11 cellular contexts compared by ENCODE assay signal in the genomic region with DNA sequence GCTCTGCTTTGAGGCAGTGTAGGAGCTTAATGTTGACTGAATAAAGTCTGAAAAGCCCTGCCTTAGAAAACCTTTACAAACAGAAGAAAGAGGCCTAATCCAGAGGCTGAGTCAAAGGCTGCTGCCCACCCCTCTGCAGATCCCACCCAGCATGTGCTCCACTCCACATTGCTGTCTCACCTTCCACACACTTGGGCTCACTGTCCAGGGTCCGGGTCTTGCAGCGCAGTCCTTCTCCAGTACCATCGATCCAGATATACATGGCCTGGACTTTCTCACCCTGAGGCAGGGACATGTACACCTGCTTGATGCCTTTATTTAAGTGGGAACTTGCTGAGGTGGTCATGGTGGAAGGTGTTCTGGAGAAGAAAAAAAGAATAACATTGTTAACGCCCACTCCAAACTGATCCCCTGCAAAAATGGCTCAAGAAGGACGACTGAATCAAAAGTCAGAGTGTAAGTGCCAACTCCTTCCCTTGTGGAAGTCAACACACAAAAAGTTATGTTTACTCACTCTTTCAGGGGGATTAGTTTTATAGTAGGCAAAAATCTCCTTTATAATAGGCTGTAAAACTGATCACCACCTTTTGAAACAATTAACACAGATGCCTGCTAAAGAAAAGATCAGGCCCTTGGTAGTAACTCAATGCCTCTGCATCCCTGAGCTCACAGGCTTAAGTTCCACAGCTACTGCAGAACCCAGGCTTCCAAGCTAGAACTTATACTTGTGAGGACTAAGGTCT. TPM values are rescaled to one million over a fixed set of nuclear protein-coding genes. Genes with fewer than 3 reads are reported as not detected.
DNase-seq lines count a peak whose midpoint lies in the region; ATAC-seq, FAIRE-seq and TF ChIP-seq lines count a peak whose summit lies in the region.
"Had no signal": no experiment of that assay in that cellular context is flagged by ENCODE, and none has a peak within 500 bp of the region (broad histone marks: within the 10 kb centered on the region; RNA-seq: fewer than 3 reads in every experiment).

No MANE protein-coding gene starts in this region.

- ATAC-seq in GM21529 (IDR thresholded peaks at IDR 0.05; ENCODE audit: unreplicated experiment) = no peak
- ATAC-seq: GM12878 had no signal

- peaks cover 42% of the 10 kb centered on the region for H3K4me1 Mint-ChIP-seq in activated T-helper 1 cell treated with anti-CD3 and anti-CD28 coated beads, Interleukin-12 subunit alpha, Interleukin-12 subunit beta, Interleukin-2, Interleukin-4 antibody, amounts not matched to agents 30 ng/mL and 10 ng/mL and 1 ng/mL, durations not matched to agents 14 hours and 24 hours and 36 hours (ENCODE audit: low read depth)

- peaks cover 56% of the 10 kb centered on the region for H3K36me3 Mint-ChIP-seq in activated T-helper 1 cell treated with anti-CD3 and anti-CD28 coated beads, Interleukin-12 subunit alpha, Interleukin-12 subunit beta, Interleukin-2, Interleukin-4 antibody, amounts not matched to agents 30 ng/mL and 10 ng/mL and 1 ng/mL, durations not matched to agents 14 hours and 24 hours and 36 hours (ENCODE audit: low read depth)

- FAIRE-seq in GM12891 (lab: Jason Lieb, UNC) = peak; percentile 55
- FAIRE-seq: GM12878 had no signal

- H3K9me3 ChIP-seq in iPS-18c (ENCODE audit: control insufficient read depth, insufficient read depth, low read length) = no peaks in the 10 kb centered on the region

- H3K4me3 Mint-ChIP-seq in activated T-helper 1 cell treated with anti-CD3 and anti-CD28 coated beads, Interleukin-12 subunit alpha, Interleukin-12 subunit beta, Interleukin-2, Interleukin-4 antibody, amounts not matched to agents 30 ng/mL and 10 ng/mL and 1 ng/mL, durations not matched to agents 14 hours and 24 hours and 36 hours = peak overlapping the region; percentile 99

- DNase-seq in GM12891 (ENCODE audit: insufficient read length, low spot score) (no peak), skeletal muscle cell (ENCODE audit: low read depth) (no peak), cerebellar cortex (ENCODE audit: low spot score) (no peak), NCI-H748 (lab: John Stamatoyannopoulos, UW; ENCODE audit: unreplicated experiment) (no peak)
- no peak for DNase-seq in activated T-helper 1 cell treated with anti-CD3 and anti-CD28 coated beads, Interleukin-12 subunit alpha, Interleukin-12 subunit beta, Interleukin-2, Interleukin-4 antibody, amounts not matched to agents 30 ng/mL and 10 ng/mL and 1 ng/mL, durations not matched to agents 14 hours and 24 hours and 36 hours (ENCODE audit: low spot score)
- no peak for DNase-seq in stimulated activated CD4-positive, alpha-beta T cell treated with anti-CD3 and anti-CD28 coated beads, Interleukin-4, amount 100 ng/mL, for 24 hours
- DNase-seq: activated naive CD4-positive, alpha-beta T cell had no signal

- H3K9me3 Mint-ChIP-seq in activated T-helper 1 cell treated with anti-CD3 and anti-CD28 coated beads, Interleukin-12 subunit alpha, Interleukin-12 subunit beta, Interleukin-2, Interleukin-4 antibody, amounts not matched to agents 30 ng/mL and 10 ng/mL and 1 ng/mL, durations not matched to agents 14 hours and 24 hours and 36 hours = no peaks in the 10 kb centered on the region

- H3K27ac Mint-ChIP-seq in activated T-helper 1 cell treated with anti-CD3 and anti-CD28 coated beads, Interleukin-12 subunit alpha, Interleukin-12 subunit beta, Interleukin-2, Interleukin-4 antibody, amounts not matched to agents 30 ng/mL and 10 ng/mL and 1 ng/mL, durations not matched to agents 14 hours and 24 hours and 36 hours = no peak overlapping the region

- TF ChIP-seq POLR2A in GM12891 (IDR thresholded peaks at IDR 0.05; ENCODE audit: low read depth, low read length) = no peak

- H3K4me3 ChIP-seq in iPS-18c (ENCODE audit: insufficient read depth, low read depth, low read length) (peak overlapping the region; percentile 88; the same call in 1 of the 2 replicates), skeletal muscle cell (ENCODE audit: low read depth, low read length) (peak overlapping the region; percentile 92)

- intact Hi-C loops in activated T-helper 1 cell treated with anti-CD3 and anti-CD28 coated beads, Interleukin-12 subunit alpha, Interleukin-12 subunit beta, Interleukin-2, Interleukin-4 antibody, amounts not matched to agents 30 ng/mL and 10 ng/mL and 1 ng/mL, durations not matched to agents 14 hours and 24 hours and 36 hours (cut with micrococcal nuclease) = loop anchor here (1.0 kb wide), 1 partner anchor 8 kb away; no protein-coding TSS in a partner anchor

- peaks cover 3% of the 10 kb centered on the region for H3K27me3 Mint-ChIP-seq in activated T-helper 1 cell treated with anti-CD3 and anti-CD28 coated beads, Interleukin-12 subunit alpha, Interleukin-12 subunit beta, Interleukin-2, Interleukin-4 antibody, amounts not matched to agents 30 ng/mL and 10 ng/mL and 1 ng/mL, durations not matched to agents 14 hours and 24 hours and 36 hours (ENCODE audit: insufficient read depth)

TF ChIP-seq in GM12891, 5 proteins besides CTCF, POLR2A, EP300 and RAD21:
- TF ChIP-seq SPI1 (IDR thresholded peaks at IDR 0.05; ENCODE audit: low read depth, low read length) (no peak), POLR2AphosphoS5 (IDR thresholded peaks at IDR 0.05; ENCODE audit: low read depth, low read length) (no peak), PAX5 (IDR thresholded peaks at IDR 0.05; ENCODE audit: insufficient read depth, low read length, severe bottlenecking) (no peak), TAF1 (IDR thresholded peaks at IDR 0.05; ENCODE audit: low read depth, low read length) (no peak)

RNA-seq across cellular contexts. Expression of gene GLUL, which starts 3.0 kb away (rescaled TPM):
- 90.3 TPM for polyA plus RNA-seq in GM12891 (2012; ENCODE audit: low read depth, missing spikeins)
- 89.6 and 101 TPM in 2 replicates for total RNA-seq in activated T-helper 1 cell treated with anti-CD3 and anti-CD28 coated beads, Interleukin-12 subunit alpha, Interleukin-12 subunit beta, Interleukin-2, Interleukin-4 antibody, amounts not matched to agents 30 ng/mL and 10 ng/mL and 1 ng/mL, durations not matched to agents 14 hours and 24 hours and 36 hours

RNA-seq across cellular contexts. Expression of gene TEDDM1, which starts 11.9 kb away (rescaled TPM):
- polyA plus RNA-seq in GM12891 (2012; ENCODE audit: low read depth, missing spikeins) = 0.03 TPM
- not detected in 2 replicates for total RNA-seq in activated T-helper 1 cell treated with anti-CD3 and anti-CD28 coated beads, Interleukin-12 subunit alpha, Interleukin-12 subunit beta, Interleukin-2, Interleukin-4 antibody, amounts not matched to agents 30 ng/mL and 10 ng/mL and 1 ng/mL, durations not matched to agents 14 hours and 24 hours and 36 hours
- total RNA-seq: GM12878, renal cortical epithelial cell had no signal
